ENCODE assay signal across 9 cellular contexts in genomic region chr9:107183176-107183575, GRCh38.
"Had no signal": no experiment of that assay in that cellular context is flagged by ENCODE, and none has a peak within 500 bp of the region (broad histone marks: within the 10 kb centered on the region; RNA-seq: fewer than 3 reads in every experiment).

No MANE protein-coding gene starts in this region.

- H3K4me3 ChIP-seq: K562 had no signal

- H3K4me3 Mint-ChIP-seq: IgD-negative memory B cell had no signal

- DNase-seq: IMR-90, KBM-7, KG1 had no signal

- ATAC-seq: HepG2, K562 had no signal

- FAIRE-seq: HepG2, HTR-8/SVneo, K562 had no signal

- H3K27ac ChIP-seq: HL-60, KMS-11 had no signal

- H3K4me1 Mint-ChIP-seq: IgD-negative memory B cell had no signal

- H3K27ac Mint-ChIP-seq: IgD-negative memory B cell had no signal

- H3K9ac ChIP-seq: KMS-11 had no signal
